ENCODE assay signal across 1 cellular context in genomic region chr22:24270556-24271405, GRCh38.
TF ChIP-seq lines count a peak whose summit lies in the region.

Gene SPECC1L, plus strand, starts transcription at chr22:24270831. Its CDS starts 31,401 bp downstream, at chr22:24302232.

TF ChIP-seq in HepG2, 621 proteins besides CTCF, POLR2A, EP300 and RAD21 (continued from another document and continues in another):
- TF ChIP-seq PAXIP1 (CRISPR knock-in tag; conservative IDR thresholded peaks at IDR 0.05) (no peak; the same call in none of the 2 replicates), ARID4A (CRISPR knock-in tag; IDR thresholded peaks at IDR 0.05; ENCODE audit: borderline replicate concordance) (peak; percentile 86; the same call in 1 of the 2 replicates), ZNF850 (CRISPR knock-in tag; conservative IDR thresholded peaks at IDR 0.05) (peak; percentile 72; the same call in 1 of the 2 replicates), ZBTB46 (CRISPR knock-in tag; IDR thresholded peaks at IDR 0.05; ENCODE audit: borderline replicate concordance) (no peak; the same call in 1 of the 2 replicates), ZNF431 (CRISPR knock-in tag; IDR thresholded peaks at IDR 0.05; ENCODE audit: borderline replicate concordance, low read depth) (no peak), NFAT5 (CRISPR knock-in tag; IDR thresholded peaks at IDR 0.05) (peak; percentile 63; the same call in 1 of the 2 replicates), PRMT3 (CRISPR knock-in tag; IDR thresholded peaks at IDR 0.05; ENCODE audit: borderline replicate concordance, low read depth) (no peak; the same call in 1 of the 2 replicates), RNF2 (conservative IDR thresholded peaks at IDR 0.05; ENCODE audit: low read depth) (0 out of 2 replicates have a peak, but pooled peaks have one; percentile 58), KDM4B (CRISPR knock-in tag; IDR thresholded peaks at IDR 0.05) (no peak), KLF11 (CRISPR knock-in tag; IDR thresholded peaks at IDR 0.05) (peak; percentile 44; the same call in 1 of the 2 replicates), ZNF337 (CRISPR knock-in tag; IDR thresholded peaks at IDR 0.05; ENCODE audit: borderline replicate concordance, low read depth) (peak; percentile 92; the same call in 1 of the 2 replicates), HES4 (CRISPR knock-in tag; IDR thresholded peaks at IDR 0.05; ENCODE audit: borderline replicate concordance) (peak; percentile 57; the same call in 1 of the 2 replicates), CSRNP2 (CRISPR knock-in tag; conservative IDR thresholded peaks at IDR 0.05; ENCODE audit: low read depth) (no peak), NCOA2 (CRISPR knock-in tag; IDR thresholded peaks at IDR 0.05) (peak; percentile 66; the same call in 1 of the 2 replicates), IKZF1 (IDR thresholded peaks at IDR 0.05) (no peak), CEBPB (IDR thresholded peaks at IDR 0.05; ENCODE audit: borderline replicate concordance, low read depth, low read length) (no peak), ZUFSP (CRISPR knock-in tag; IDR thresholded peaks at IDR 0.05; ENCODE audit: borderline replicate concordance) (no peak), ZNF281 (CRISPR knock-in tag; IDR thresholded peaks at IDR 0.05; ENCODE audit: borderline replicate concordance) (peak; percentile 29; the same call in 1 of the 2 replicates), ZNF446 (CRISPR knock-in tag; IDR thresholded peaks at IDR 0.05) (peak; percentile 69; the same call in 1 of the 2 replicates), NBN (conservative IDR thresholded peaks at IDR 0.05) (no peak), ZNF441 (CRISPR knock-in tag; IDR thresholded peaks at IDR 0.05; ENCODE audit: borderline replicate concordance) (peak; percentile 56; the same call in 1 of the 2 replicates), ZNF34 (CRISPR knock-in tag; IDR thresholded peaks at IDR 0.05; ENCODE audit: borderline replicate concordance) (no peak), ZBTB49 (CRISPR knock-in tag; IDR thresholded peaks at IDR 0.05; ENCODE audit: borderline replicate concordance) (no peak), PRPF4 (IDR thresholded peaks at IDR 0.05; ENCODE audit: low read depth, low read length, poor library complexity, severe bottlenecking) (no peak)
